Comparison of ENCODE assay signal across 30 cellular contexts in genomic region chr1:173307845-173308244, GRCh38.
DNase-seq lines count a peak whose midpoint lies in the region; ATAC-seq, FAIRE-seq and TF ChIP-seq lines count a peak whose summit lies in the region.
"Had no signal": no experiment of that assay in that cellular context is flagged by ENCODE, and none has a peak within 500 bp of the region (broad histone marks: within the 10 kb centered on the region; RNA-seq: fewer than 3 reads in every experiment).

No MANE protein-coding gene starts in this region.

- H3K27ac ChIP-seq in K562 (ENCODE audit: extremely low read depth, low read depth, low read length), result no peak overlapping the region
- H3K27ac ChIP-seq: 22Rv1; A549; BLaER1; BLaER1 treated with 17β-estradiol and CSF1 and Interleukin-3, amounts not matched to agents 10 nM and 100 nM; C4-2B had no signal

- 4% methylated on average over 1 of the region's 1 CpG for WGBS in K562 (ENCODE audit: insufficient coverage, low coverage, missing lambda C conversion rate)

- CTCF ChIA-PET in K562 (lab: Yijun Ruan, JAX; ENCODE audit: low intra/inter-chr PET ratio), result no interaction called here

- TF ChIP-seq RAD21 in K562 (CRISPR knock-in tag; conservative IDR thresholded peaks at IDR 0.05 in 1 of 2, IDR thresholded peaks at IDR 0.05 in 1 of 2), result no peak

- no peaks in the 10 kb centered on the region for H3K36me3 ChIP-seq in K562 (ENCODE audit: control insufficient read depth, insufficient read depth, low read length)
- H3K36me3 ChIP-seq: BE2C; BLaER1; BLaER1 treated with 17β-estradiol and CSF1 and Interleukin-3, amounts not matched to agents 10 nM and 100 nM had no signal

- POLR2A ChIA-PET in K562 (lab: Yijun Ruan, JAX), result no interaction called here

- H4K20me1 ChIP-seq in K562 (replicated peaks; ENCODE audit: control insufficient read depth, insufficient read depth, low read length), result no peaks in the 10 kb centered on the region
- H4K20me1 ChIP-seq: BLaER1; BLaER1 treated with 17β-estradiol and CSF1 and Interleukin-3, amounts not matched to agents 10 nM and 100 nM had no signal

- no peak for TF ChIP-seq POLR2A in K562 (conservative IDR thresholded peaks at IDR 0.05)

- H3K4me2 ChIP-seq in K562 (ENCODE audit: insufficient read depth, low read length), result no peak overlapping the region
- H3K4me2 ChIP-seq: A549; BLaER1; BLaER1 treated with 17β-estradiol and CSF1 and Interleukin-3, amounts not matched to agents 10 nM and 100 nM had no signal

- peak; percentile 29 for FAIRE-seq in D721Med (lab: Jason Lieb, UNC)
- FAIRE-seq in K562 (lab: Jason Lieb, UNC), result no peak
- FAIRE-seq: A204.1 had no signal

- no peak overlapping the region for H3K9ac ChIP-seq in K562 (ENCODE audit: insufficient read depth in 1 of 2, low read depth in 2 of 2, low read length in 2 of 2)
- H3K9ac ChIP-seq: BLaER1; BLaER1 treated with 17β-estradiol and CSF1 and Interleukin-3, amounts not matched to agents 10 nM and 100 nM had no signal

- TF ChIP-seq EP300 in K562 (IDR thresholded peaks at IDR 0.05; ENCODE audit: low read length), result no peak

- intact Hi-C loops in K562 (cut with micrococcal nuclease), result no loop called here

- no peaks in the 10 kb centered on the region for H3K79me2 ChIP-seq in K562 (ENCODE audit: control insufficient read depth, insufficient read depth, low read length)

- no peak overlapping the region for H3K4me3 ChIP-seq in K562
- H3K4me3 ChIP-seq: A549; BLaER1; BLaER1 treated with 17β-estradiol and CSF1 and Interleukin-3, amounts not matched to agents 10 nM and 100 nM had no signal

- ATAC-seq in K562 (no peak), GM19455 (IDR thresholded peaks at IDR 0.05; ENCODE audit: unreplicated experiment) (no peak)
- ATAC-seq: A549; CD8-positive, alpha-beta T cell had no signal

- no peak overlapping the region for H2AFZ ChIP-seq in K562 (ENCODE audit: low read depth, low read length)

- no peaks in the 10 kb centered on the region for H3K27me3 ChIP-seq in K562 (ENCODE audit: control insufficient read depth in 2 of 2, insufficient read depth in 2 of 2, low read length in 2 of 2)
- H3K27me3 ChIP-seq: BE2C; BLaER1; BLaER1 treated with 17β-estradiol and CSF1 and Interleukin-3, amounts not matched to agents 10 nM and 100 nM had no signal

- DNase-seq in D721Med (ENCODE audit: insufficient read length, low spot score) (no peak), K562 (ENCODE audit: extremely low read depth in 1 of 4, low spot score in 3 of 4) (no peak), NCI-H187 (lab: John Stamatoyannopoulos, UW) (no peak)
- DNase-seq: 8988T; ACHN; AML-193; BE2C; C1 segment of cervical spinal cord; Caco-2; Calu3; CD4-positive, alpha-beta memory T cell; CD4-positive, alpha-beta T cell; CD4-positive, CD25-positive, alpha-beta regulatory T cell; CD8-positive, alpha-beta memory T cell; CD8-positive, alpha-beta T cell; COR-L47; DMS 273 treated with DMSO at 0.1 percent for 48 hours; DMS153; DMS53; DMS79; DMS79 treated with DMSO at 0.1 percent for 48 hours; DND-41; EL had no signal

- H3K9me3 ChIP-seq in K562 (replicated peaks; ENCODE audit: control insufficient read depth, insufficient read depth, low read depth, low read length), result no peaks in the 10 kb centered on the region
- H3K9me3 ChIP-seq: A549, BE2C, BLaER1, Caco-2 had no signal

- peaks cover 0 to 15% of the 10 kb centered on the region in 2 experiments; a peak in 3 of 5 replicates for H3K4me1 ChIP-seq in K562 (replicated peaks in 1 of 2; ENCODE audit: control insufficient read depth in 2 of 2, insufficient read depth in 2 of 2, low read length in 2 of 2)
- H3K4me1 ChIP-seq: A549; BE2C; BLaER1; BLaER1 treated with 17β-estradiol and CSF1 and Interleukin-3, amounts not matched to agents 10 nM and 100 nM; Caco-2 had no signal

- H3K9me1 ChIP-seq in K562 (ENCODE audit: control insufficient read depth, insufficient read depth, low read length), result no peaks in the 10 kb centered on the region

- TF ChIP-seq CTCF in D721Med (IDR thresholded peaks at IDR 0.05; ENCODE audit: insufficient read depth, missing control alignments) (no peak), K562 (IDR thresholded peaks at IDR 0.05 in 2 of 3, conservative IDR thresholded peaks at IDR 0.05 in 1 of 3; ENCODE audit: insufficient read depth in 2 of 3, low read depth in 1 of 3, low read length in 3 of 3) (no peak)

- in situ Hi-C loops in K562 (cut with MboI), result no loop called here

- BruUV-seq in K562 (replicated peaks; lab: Mats Ljungman, UMichigan), result no TSS peak

TF ChIP-seq in K562, 482 proteins besides CTCF, POLR2A, EP300 and RAD21:
- TF ChIP-seq ZNF316 (IDR thresholded peaks at IDR 0.05), result peak; percentile 56
- TF ChIP-seq, protein P1, sequence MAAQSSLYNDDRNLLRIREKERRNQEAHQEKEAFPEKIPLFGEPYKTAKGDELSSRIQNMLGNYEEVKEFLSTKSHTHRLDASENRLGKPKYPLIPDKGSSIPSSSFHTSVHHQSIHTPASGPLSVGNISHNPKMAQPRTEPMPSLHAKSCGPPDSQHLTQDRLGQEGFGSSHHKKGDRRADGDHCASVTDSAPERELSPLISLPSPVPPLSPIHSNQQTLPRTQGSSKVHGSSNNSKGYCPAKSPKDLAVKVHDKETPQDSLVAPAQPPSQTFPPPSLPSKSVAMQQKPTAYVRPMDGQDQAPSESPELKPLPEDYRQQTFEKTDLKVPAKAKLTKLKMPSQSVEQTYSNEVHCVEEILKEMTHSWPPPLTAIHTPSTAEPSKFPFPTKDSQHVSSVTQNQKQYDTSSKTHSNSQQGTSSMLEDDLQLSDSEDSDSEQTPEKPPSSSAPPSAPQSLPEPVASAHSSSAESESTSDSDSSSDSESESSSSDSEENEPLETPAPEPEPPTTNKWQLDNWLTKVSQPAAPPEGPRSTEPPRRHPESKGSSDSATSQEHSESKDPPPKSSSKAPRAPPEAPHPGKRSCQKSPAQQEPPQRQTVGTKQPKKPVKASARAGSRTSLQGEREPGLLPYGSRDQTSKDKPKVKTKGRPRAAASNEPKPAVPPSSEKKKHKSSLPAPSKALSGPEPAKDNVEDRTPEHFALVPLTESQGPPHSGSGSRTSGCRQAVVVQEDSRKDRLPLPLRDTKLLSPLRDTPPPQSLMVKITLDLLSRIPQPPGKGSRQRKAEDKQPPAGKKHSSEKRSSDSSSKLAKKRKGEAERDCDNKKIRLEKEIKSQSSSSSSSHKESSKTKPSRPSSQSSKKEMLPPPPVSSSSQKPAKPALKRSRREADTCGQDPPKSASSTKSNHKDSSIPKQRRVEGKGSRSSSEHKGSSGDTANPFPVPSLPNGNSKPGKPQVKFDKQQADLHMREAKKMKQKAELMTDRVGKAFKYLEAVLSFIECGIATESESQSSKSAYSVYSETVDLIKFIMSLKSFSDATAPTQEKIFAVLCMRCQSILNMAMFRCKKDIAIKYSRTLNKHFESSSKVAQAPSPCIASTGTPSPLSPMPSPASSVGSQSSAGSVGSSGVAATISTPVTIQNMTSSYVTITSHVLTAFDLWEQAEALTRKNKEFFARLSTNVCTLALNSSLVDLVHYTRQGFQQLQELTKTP (IDR thresholded peaks at IDR 0.05; ENCODE audit: low read depth in 1 of 2, partially characterized antibody in 2 of 2), result peak in 1 of 2 experiments; percentile 96
- no peak for TF ChIP-seq ZBTB5 (IDR thresholded peaks at IDR 0.05)
- TF ChIP-seq C11orf30 (IDR thresholded peaks at IDR 0.05; ENCODE audit: low read depth), result peak; percentile 45
